Comparison of ENCODE assay signal across 23 cellular contexts in the genomic region with DNA sequence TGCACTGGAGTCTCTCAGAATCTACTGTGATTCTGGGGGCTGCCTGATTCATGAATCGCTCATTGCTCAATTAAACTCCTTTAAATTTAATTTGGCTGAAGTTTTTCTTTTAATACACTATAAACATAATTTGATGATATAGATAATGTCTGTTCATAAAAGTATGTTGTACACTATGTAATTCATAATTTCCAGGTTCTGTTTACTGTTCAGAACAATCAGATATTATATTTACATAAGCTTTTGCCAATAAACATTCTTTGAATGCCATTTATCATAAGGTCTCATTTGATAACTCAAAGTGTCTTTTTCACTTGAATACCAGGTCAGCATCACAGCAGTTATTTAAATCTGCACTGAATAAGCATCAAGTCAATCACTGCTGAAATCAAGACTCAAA. TPM values are rescaled to one million over a fixed set of nuclear protein-coding genes. Genes with fewer than 3 reads are reported as not detected.
A peak's percentile ranks its signal among the peaks of the same experiment; 100 is the strongest.
DNase-seq lines count a peak whose midpoint lies in the region; TF ChIP-seq lines count a peak whose summit lies in the region.
"Had no signal": no experiment of that assay in that cellular context is flagged by ENCODE, and none has a peak within 500 bp of the region (broad histone marks: within the 10 kb centered on the region; RNA-seq: fewer than 3 reads in every experiment).

No MANE protein-coding gene starts in this region.

- H3K27me3 ChIP-seq in ovary: no peaks in the 10 kb centered on the region
- H3K27me3 ChIP-seq: BLaER1 treated with 17β-estradiol and CSF1 and Interleukin-3, amounts not matched to agents 10 nM and 100 nM had no signal

- no peak for TF ChIP-seq CTCF in 22Rv1 (IDR thresholded peaks at IDR 0.05)
- TF ChIP-seq CTCF in C4-2B (conservative IDR thresholded peaks at IDR 0.05): peak; percentile 10; the same call in 1 of the 2 replicates
- no peak for TF ChIP-seq CTCF in LNCaP clone FGC (IDR thresholded peaks at IDR 0.05; ENCODE audit: control insufficient read depth, extremely low read depth, insufficient read depth)
- no peak for TF ChIP-seq CTCF in VCaP (conservative IDR thresholded peaks at IDR 0.05)
- no peak for TF ChIP-seq CTCF in ovary (IDR thresholded peaks at IDR 0.05)

- H3K4me3 ChIP-seq in LNCaP clone FGC (ENCODE audit: low read depth, low read length): no peak overlapping the region
- H3K4me3 ChIP-seq in ovary: no peak overlapping the region
- H3K4me3 ChIP-seq: A549; BLaER1 treated with 17β-estradiol and CSF1 and Interleukin-3, amounts not matched to agents 10 nM and 100 nM; GM12878 had no signal

- no peak for TF ChIP-seq EP300 in ovary (IDR thresholded peaks at IDR 0.05)

- H3K27ac ChIP-seq in 22Rv1 (peak overlapping the region; percentile 53), C4-2B (peak overlapping the region; percentile 69; the same call in 1 of the 2 replicates), VCaP (peak overlapping the region; percentile 67), ovary (no peak overlapping the region)
- H3K27ac ChIP-seq: A549; BLaER1 treated with 17β-estradiol and CSF1 and Interleukin-3, amounts not matched to agents 10 nM and 100 nM had no signal

- no peaks in the 10 kb centered on the region for H3K9me3 ChIP-seq in ovary

- intact Hi-C loops in ovary (cut with DNase I): no loop called here

- 97 to 100% (median 100%) methylated on average over 1 of the region's 1 CpG for WGBS in ovary, 3 donors

- H3K36me3 ChIP-seq in ovary: no peaks in the 10 kb centered on the region

- no peaks in the 10 kb centered on the region for H3K4me1 ChIP-seq in ovary (ENCODE audit: insufficient read depth)
- H3K4me1 ChIP-seq: A549; BLaER1 treated with 17β-estradiol and CSF1 and Interleukin-3, amounts not matched to agents 10 nM and 100 nM had no signal

- DNase-seq in LNCaP clone FGC (ENCODE audit: low read depth) (peak; percentile 63), ovary (no peak), NCI-H524 treated with DMSO at 0.1 percent for 48 hours (lab: John Stamatoyannopoulos, UW) (no peak), occipital lobe (lab: John Stamatoyannopoulos, UW) (no peak), epidermal melanocyte (ENCODE audit: insufficient read length, low spot score) (no peak)
- DNase-seq: AML-193; CD4-positive, alpha-beta memory T cell; CD4-positive, CD25-positive, alpha-beta regulatory T cell; CD8-positive, alpha-beta memory T cell; COR-L47; DMS 273 treated with DMSO at 0.1 percent for 48 hours; DMS153; DMS53; DMS79; DND-41; EL; GDM1 had no signal

- no peak for TF ChIP-seq POLR2A in ovary (IDR thresholded peaks at IDR 0.05)

RNA-seq across cellular contexts. Expression of a gene that starts 39.6 kb away (rescaled TPM):
- total RNA-seq in ovary (10 to 100 TPM; 12.8 to 26.1 (median 19.9) TPM), occipital lobe (30.7 TPM)
- 10 to 100 TPM; 11.1 to 34.7 TPM for polyA plus RNA-seq in ovary

Comparison
In these comparisons a context has a peak if more than half of its experiments do, and no peak if none do; other contexts are left out.
1. H3K27ac ChIP-seq: peak in 22Rv1 (single experiment), C4-2B (single experiment) and VCaP (single experiment); none in ovary (0 of 2).